In genomic region chr4:34200535-34200934, GRCh38 we compare ENCODE assay signal across 27 cellular contexts.
"Had no signal": no experiment of that assay in that cellular context is flagged by ENCODE, and none has a peak within 500 bp of the region (broad histone marks: within the 10 kb centered on the region; RNA-seq: fewer than 3 reads in every experiment).

No MANE protein-coding gene starts in this region.

- H3K4me3 ChIP-seq: hepatocyte, lower lobe of right lung, pancreas, prostate gland, sigmoid colon, spleen, testis, thyroid gland, transverse colon, upper lobe of left lung, vagina had no signal

- H3K27me3 ChIP-seq: hepatocyte, pancreas, sigmoid colon, spleen, testis, thyroid gland, transverse colon, upper lobe of left lung, vagina had no signal

- ATAC-seq: left ventricle myocardium superior; lower lobe of right lung; naive thymus-derived CD8-positive, alpha-beta T cell; pancreas; right cardiac atrium; stimulated activated memory B cell treated with anti-CD40 and anti-IgM and Interleukin-4, amounts not matched to agents 10 μg/mL and 1 μg/mL and 100 μg/mL, for 72 hours; stimulated activated naive CD8-positive, alpha-beta T cell treated with anti-CD3 and anti-CD28 coated beads, Interleukin-15, amount 100 ng/mL, for 72 hours had no signal

- H3K36me3 ChIP-seq: lower lobe of right lung, pancreas, prostate gland, sigmoid colon, spleen, thyroid gland, transverse colon, upper lobe of left lung, vagina had no signal

- H3K27ac ChIP-seq: hepatocyte, lower lobe of right lung, pancreas, prostate gland, sigmoid colon, spleen, testis, thyroid gland, transverse colon, upper lobe of left lung, vagina had no signal

- H3K4me1 ChIP-seq: lower lobe of right lung, pancreas, prostate gland, sigmoid colon, spleen, testis, thyroid gland, transverse colon, upper lobe of left lung, vagina had no signal

- H3K9me3 ChIP-seq: lower lobe of right lung, pancreas, prostate gland, testis, thyroid gland, transverse colon, vagina had no signal

- DNase-seq: islet precursor cell; left ventricle myocardium superior; lower lobe of right lung; mammary epithelial cell; mesenchymal stem cell; naive thymus-derived CD8-positive, alpha-beta T cell; nucleus accumbens; pancreas; retina; right cardiac atrium; sigmoid colon; small intestine; spleen; stimulated activated CD4-positive, alpha-beta T cell treated with anti-CD3 and anti-CD28 coated beads, Interleukin-1b, Interleukin-23, amount 100 ng/mL, for 48 hours; stimulated activated CD4-positive, alpha-beta T cell treated with anti-CD3 and anti-CD28 coated beads, Interleukin-2, amount 100 ng/mL, for 48 hours; stimulated activated CD4-positive, alpha-beta T cell treated with anti-CD3 and anti-CD28 coated beads, Interleukin-4, amount 100 ng/mL, for 4 hours; stimulated activated CD8-positive, alpha-beta memory T cell treated with anti-CD3 and anti-CD28 coated beads, Interleukin-4, amount 100 ng/mL, for 48 hours; stimulated activated naive CD4-positive, alpha-beta T cell treated with Interleukin-2 at 50 U/mL for 16 hours; stimulated activated naive CD8-positive, alpha-beta T cell treated with anti-CD3 and anti-CD28 coated beads, Interleukin-15, amount 100 ng/mL, for 72 hours; testis; thyroid gland; transverse colon had no signal
